Comparison of ENCODE assay signal across 10 cellular contexts in the genomic region with DNA sequence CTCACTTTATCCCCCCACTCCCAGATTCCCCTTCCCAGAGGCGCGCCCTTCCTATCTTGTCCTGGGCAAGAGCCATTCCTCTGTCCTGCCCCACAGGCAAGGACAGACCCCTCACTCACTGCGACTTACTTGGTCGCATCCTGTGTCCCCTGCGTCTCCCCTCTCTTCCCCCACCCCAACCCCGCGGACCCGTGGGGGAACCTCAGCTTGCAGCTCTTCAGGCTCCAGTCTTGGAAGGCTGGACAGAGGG. TPM values are rescaled to one million over a fixed set of nuclear protein-coding genes. Genes with fewer than 3 reads are reported as not detected.
A peak's percentile ranks its signal among the peaks of the same experiment; 100 is the strongest.
DNase-seq lines count a peak whose midpoint lies in the region; ATAC-seq and TF ChIP-seq lines count a peak whose summit lies in the region.
"Had no signal": no experiment of that assay in that cellular context is flagged by ENCODE, and none has a peak within 500 bp of the region (broad histone marks: within the 10 kb centered on the region; RNA-seq: fewer than 3 reads in every experiment).

No MANE protein-coding gene starts in this region.

- DNase-seq in fibroblast of villous mesenchyme (ENCODE audit: low read depth) = no peak
- DNase-seq in psoas muscle = no peak
- DNase-seq in LoVo (ENCODE audit: low spot score) = no peak
- DNase-seq in omental fat pad (ENCODE audit: low spot score) = no peak
- no peak for DNase-seq in DMS 273 treated with DMSO at 0.1 percent for 48 hours (lab: John Stamatoyannopoulos, UW)
- no peak for DNase-seq in HPDE6-E6E7 (ENCODE audit: extremely low spot score)
- DNase-seq: NCI-H1092 had no signal

- H3K4me1 ChIP-seq in ES-I3 (ENCODE audit: insufficient read depth, low read length) = peaks cover 11% of the 10 kb centered on the region
- H3K4me1 ChIP-seq in psoas muscle = peaks cover 16% of the 10 kb centered on the region

- ATAC-seq in psoas muscle = peak; percentile 6 to 18 (median 14)
- ATAC-seq in omental fat pad (ENCODE audit: low FRiP score) = no peak

- 0 to 3% (median 1%) methylated on average over 8 of the region's 8 CpGs for WGBS in psoas muscle, 3 donors

- intact Hi-C loops in psoas muscle (cut with DNase I) = loop anchor here in 1 of 2 donors (5.0 kb wide), 1 partner anchor 37 kb away; no protein-coding TSS in a partner anchor

- TF ChIP-seq CTCF in VCaP (conservative IDR thresholded peaks at IDR 0.05) (no peak), fibroblast of villous mesenchyme (IDR thresholded peaks at IDR 0.05; ENCODE audit: insufficient read depth, low read depth, low read length) (no peak), psoas muscle (IDR thresholded peaks at IDR 0.05) (no peak), omental fat pad (IDR thresholded peaks at IDR 0.05) (no peak)

- H3K27ac ChIP-seq in VCaP = peak overlapping the region; percentile 40; the same call in 1 of the 2 replicates
- H3K27ac ChIP-seq in psoas muscle = peak overlapping the region; percentile 52

- H3K9ac ChIP-seq in ES-I3 (ENCODE audit: low read depth, low read length) = peak overlapping the region; percentile 63

- H3K36me3 ChIP-seq in ES-I3 (ENCODE audit: insufficient read depth, low read length) (no peaks in the 10 kb centered on the region), psoas muscle (ENCODE audit: insufficient read depth in 1 of 2, low read depth in 1 of 2) (no peaks in the 10 kb centered on the region)

- H3K9me3 ChIP-seq in ES-I3 (ENCODE audit: control insufficient read depth, insufficient read depth, low read length) (peaks cover 4% of the 10 kb centered on the region), psoas muscle (peaks cover 7% of the 10 kb centered on the region)

- H3K4me3 ChIP-seq in fibroblast of villous mesenchyme (ENCODE audit: low read depth, low read length) (peak overlapping the region; percentile 27), psoas muscle (peak overlapping the region; percentile 77)

- H3K27me3 ChIP-seq in psoas muscle (ENCODE audit: insufficient read depth in 3 of 3, low read length in 2 of 3) = peaks cover 0 to 48% (median 3%) of the 10 kb centered on the region in 3 donors

RNA-seq across cellular contexts. Expression of a gene that starts 0.5 kb away (rescaled TPM):
- total RNA-seq in fibroblast of villous mesenchyme = not detected in 2 replicates
- total RNA-seq in psoas muscle = 1 to 10 TPM in 3 of 4 donors, under 1 TPM in 1; 0.50 to 7.0 (median 2.5) TPM
- 1 to 10 TPM; 1.1 to 3.9 (median 1.6) TPM for polyA plus RNA-seq in psoas muscle
- total RNA-seq in omental fat pad = 10 to 100 TPM in 3 of 4 donors, 1 to 10 TPM in 1; 9.1 to 28.5 (median 19.8) TPM
- total RNA-seq: activated naive CD4-positive, alpha-beta T cell treated with anti-CD3 and anti-CD28 coated beads, Interleukin-2, amount 50 U/mL, for 72 hours had no signal
